In the genomic region with DNA sequence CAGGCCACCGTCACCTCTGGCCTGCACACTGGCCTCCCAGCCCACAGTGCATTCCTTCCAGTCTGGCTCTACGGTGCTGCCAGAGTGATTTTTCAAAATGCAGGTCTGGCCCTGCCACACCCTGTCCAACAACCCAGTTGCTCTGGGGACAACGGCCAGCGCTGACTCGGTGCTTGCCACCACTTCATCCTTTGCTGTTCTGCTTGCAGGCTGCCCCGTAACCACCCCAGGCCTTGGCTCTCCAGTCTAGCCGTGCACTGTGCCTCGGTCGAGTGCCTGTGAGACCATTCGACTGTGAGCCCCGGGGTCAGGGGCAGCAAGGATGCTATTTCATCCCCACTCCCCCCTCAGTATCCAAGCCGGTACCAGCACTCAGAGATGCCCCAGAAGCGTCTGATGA, we compare ENCODE assay signal across 15 cellular contexts.
A peak's percentile ranks its signal among the peaks of the same experiment; 100 is the strongest.
DNase-seq lines count a peak whose midpoint lies in the region; ATAC-seq, FAIRE-seq and TF ChIP-seq lines count a peak whose summit lies in the region.
"Had no signal": no experiment of that assay in that cellular context is flagged by ENCODE, and none has a peak within 500 bp of the region (broad histone marks: within the 10 kb centered on the region; RNA-seq: fewer than 3 reads in every experiment).

No MANE protein-coding gene starts in this region.

- CTCF ChIA-PET in HepG2 (lab: Yijun Ruan, JAX; ENCODE audit: low intra/inter-chr PET ratio, low total read pairs), result no interaction called here

- H3K9me3 ChIP-seq in astrocyte (ENCODE audit: insufficient read depth, low read depth, low read length), result no peaks in the 10 kb centered on the region
- no peaks in the 10 kb centered on the region for H3K9me3 ChIP-seq in HepG2 (ENCODE audit: low read length)
- H3K9me3 ChIP-seq: A549, BE2C, HAP-1 had no signal

- no peak overlapping the region for H2AFZ ChIP-seq in astrocyte (ENCODE audit: low read depth, low read length)
- H2AFZ ChIP-seq in HepG2 (ENCODE audit: low read length), result no peak overlapping the region
- H2AFZ ChIP-seq: GM23338 had no signal

- H3K4me2 ChIP-seq in astrocyte (ENCODE audit: low read length), result no peak overlapping the region
- no peak overlapping the region for H3K4me2 ChIP-seq in HepG2 (ENCODE audit: low read depth, low read length)
- H3K4me2 ChIP-seq: A549, GM23338 had no signal

- H3K36me3 ChIP-seq in astrocyte (ENCODE audit: insufficient read depth, low read length), result no peaks in the 10 kb centered on the region
- H3K36me3 ChIP-seq in HepG2 (replicated peaks in 1 of 2; ENCODE audit: control insufficient read depth in 1 of 2, insufficient read depth in 2 of 2, low read length in 2 of 2), result no peaks in the 10 kb centered on the region
- H3K36me3 ChIP-seq: BE2C, HAP-1 had no signal

- H3K27ac ChIP-seq in astrocyte (ENCODE audit: low read depth, low read length), result no peak overlapping the region
- no peak overlapping the region for H3K27ac ChIP-seq in HepG2 (ENCODE audit: extremely low read length, insufficient read depth, low read length)
- H3K27ac ChIP-seq: A549, C4-2B had no signal

- peak overlapping the region; percentile 72 for H3K27ac Mint-ChIP-seq in astrocyte (ENCODE audit: unreplicated experiment)
- peak overlapping the region; percentile 78 for H3K27ac Mint-ChIP-seq in chondrocyte (ENCODE audit: unreplicated experiment)
- H3K27ac Mint-ChIP-seq: GM23338 had no signal

- no peak overlapping the region for H3K9ac ChIP-seq in astrocyte (ENCODE audit: low read length)
- no peak overlapping the region for H3K9ac ChIP-seq in HepG2 (ENCODE audit: insufficient read depth, low read depth, low read length)

- POLR2A ChIA-PET in HepG2 (lab: Yijun Ruan, JAX), result no interaction called here

- BruUV-seq in HepG2 (replicated peaks; lab: Mats Ljungman, UMichigan), result no TSS peak

- TF ChIP-seq POLR2A in HepG2 (IDR thresholded peaks at IDR 0.05; ENCODE audit: insufficient read depth in 1 of 2, low read depth in 2 of 2, low read length in 2 of 2), result no peak
- TF ChIP-seq POLR2A in H54 (IDR thresholded peaks at IDR 0.05; ENCODE audit: low read depth, low read length), result no peak

- H3K36me3 Mint-ChIP-seq in astrocyte (ENCODE audit: low read depth, unreplicated experiment) (peaks cover 10% of the 10 kb centered on the region), chondrocyte (ENCODE audit: low read depth) (peaks cover 8% of the 10 kb centered on the region)

- in situ Hi-C loops in HepG2 (cut with HindIII; ENCODE audit: extremely low pct_ligation_motif_present, low pct_unique_long_range_greater_than_20kb), result no loop called here

- no peaks in the 10 kb centered on the region for H3K27me3 ChIP-seq in astrocyte (ENCODE audit: insufficient read depth, low read length)
- peaks cover 10 to 46% of the 10 kb centered on the region in 2 experiments; a peak in 4 of 5 replicates for H3K27me3 ChIP-seq in HepG2 (ENCODE audit: control insufficient read depth in 1 of 2, insufficient read depth in 2 of 2, low read length in 2 of 2)
- H3K27me3 ChIP-seq: BE2C had no signal

- TF ChIP-seq RAD21 in HepG2 (CRISPR knock-in tag; IDR thresholded peaks at IDR 0.05), result no peak

- H3K4me3 ChIP-seq in astrocyte (ENCODE audit: insufficient read depth, low read depth, low read length) (no peak overlapping the region), HepG2 (replicated peaks in 1 of 3; ENCODE audit: insufficient read depth in 1 of 3, low read depth in 2 of 3, low read length in 3 of 3) (no peak overlapping the region)
- H3K4me3 ChIP-seq: A549, GM12878, GM23338, HAP-1 had no signal

- H4K20me1 ChIP-seq in astrocyte (ENCODE audit: insufficient read depth, low read length), result no peaks in the 10 kb centered on the region
- no peaks in the 10 kb centered on the region for H4K20me1 ChIP-seq in HepG2 (ENCODE audit: insufficient read depth, low read length)

- ATAC-seq in HepG2, result peak; percentile 49
- ATAC-seq: A549, GM12878, GM23338 had no signal

- peaks cover 18% of the 10 kb centered on the region for H3K27me3 Mint-ChIP-seq in astrocyte (ENCODE audit: low read depth, unreplicated experiment)
- H3K27me3 Mint-ChIP-seq in chondrocyte (ENCODE audit: low read depth), result no peaks in the 10 kb centered on the region
- H3K27me3 Mint-ChIP-seq: CD4-positive, alpha-beta memory T cell had no signal

- FAIRE-seq in astrocyte (lab: Jason Lieb, UNC), result no peak
- no peak for FAIRE-seq in HepG2 (lab: Jason Lieb, UNC)
- FAIRE-seq in urothelium cell line (lab: Jason Lieb, UNC), result no peak
- FAIRE-seq in H54 (lab: Jason Lieb, UNC), result no peak
- FAIRE-seq: A549, GM12878, GM18507 had no signal

- no peak for DNase-seq in astrocyte (ENCODE audit: low read depth)
- peak; percentile 74 for DNase-seq in chondrocyte (ENCODE audit: low spot score)
- no peak for DNase-seq in HepG2 (ENCODE audit: low spot score)
- DNase-seq in urothelium cell line (ENCODE audit: low spot score), result no peak
- no peak for DNase-seq in H54 (ENCODE audit: insufficient read length, low spot score)
- no peak for DNase-seq in SHP77 (lab: John Stamatoyannopoulos, UW)
- DNase-seq: BE2C; CD4-positive, alpha-beta memory T cell; DMS79 had no signal

- H3K4me1 Mint-ChIP-seq in astrocyte (ENCODE audit: low read depth, unreplicated experiment) (peaks cover 25% of the 10 kb centered on the region), chondrocyte (ENCODE audit: low read depth) (peaks cover 35% of the 10 kb centered on the region)
- H3K4me1 Mint-ChIP-seq: CD4-positive, alpha-beta memory T cell had no signal

- intact Hi-C loops in HepG2 (cut with micrococcal nuclease; ENCODE audit: unreplicated experiment), result no loop called here

- H3K4me1 ChIP-seq in astrocyte (ENCODE audit: insufficient read depth, low read length), result peaks cover 21% of the 10 kb centered on the region
- no peaks in the 10 kb centered on the region for H3K4me1 ChIP-seq in HepG2 (ENCODE audit: insufficient read depth, low read length)
- H3K4me1 ChIP-seq: HAP-1 had no signal

- TF ChIP-seq EP300 in HepG2 (IDR thresholded peaks at IDR 0.05; ENCODE audit: low read depth in 2 of 2, low read length in 2 of 2), result no peak
- no peak for TF ChIP-seq EP300 in HepG2 (CRISPR knock-in tag; IDR thresholded peaks at IDR 0.05; ENCODE audit: borderline replicate concordance)

- no peak overlapping the region for H3K4me3 Mint-ChIP-seq in astrocyte (ENCODE audit: unreplicated experiment)
- no peak overlapping the region for H3K4me3 Mint-ChIP-seq in chondrocyte (ENCODE audit: unreplicated experiment)
- H3K4me3 Mint-ChIP-seq: CD4-positive, alpha-beta memory T cell; GM23338 had no signal

- H3K9me3 Mint-ChIP-seq in astrocyte (ENCODE audit: unreplicated experiment) (peaks cover 9% of the 10 kb centered on the region), chondrocyte (ENCODE audit: low read depth) (no peaks in the 10 kb centered on the region)

- TF ChIP-seq CTCF in astrocyte (IDR thresholded peaks at IDR 0.05; ENCODE audit: insufficient read depth, low read depth, low read length), result no peak
- no peak for TF ChIP-seq CTCF in chondrocyte (IDR thresholded peaks at IDR 0.05)
- no peak for TF ChIP-seq CTCF in HepG2 (CRISPR knock-in tag; IDR thresholded peaks at IDR 0.05)

- H3K79me2 ChIP-seq in astrocyte (ENCODE audit: insufficient read depth, low read length) (no peaks in the 10 kb centered on the region), HepG2 (ENCODE audit: insufficient read depth, low read length) (no peaks in the 10 kb centered on the region)

- 38% methylated on average over 13 of the region's 13 CpGs for WGBS in HepG2 (ENCODE audit: low lambda C conversion rate)

TF ChIP-seq in HepG2, 621 proteins besides CTCF, POLR2A, EP300 and RAD21 (continues in another document):
- TF ChIP-seq, protein P1, sequence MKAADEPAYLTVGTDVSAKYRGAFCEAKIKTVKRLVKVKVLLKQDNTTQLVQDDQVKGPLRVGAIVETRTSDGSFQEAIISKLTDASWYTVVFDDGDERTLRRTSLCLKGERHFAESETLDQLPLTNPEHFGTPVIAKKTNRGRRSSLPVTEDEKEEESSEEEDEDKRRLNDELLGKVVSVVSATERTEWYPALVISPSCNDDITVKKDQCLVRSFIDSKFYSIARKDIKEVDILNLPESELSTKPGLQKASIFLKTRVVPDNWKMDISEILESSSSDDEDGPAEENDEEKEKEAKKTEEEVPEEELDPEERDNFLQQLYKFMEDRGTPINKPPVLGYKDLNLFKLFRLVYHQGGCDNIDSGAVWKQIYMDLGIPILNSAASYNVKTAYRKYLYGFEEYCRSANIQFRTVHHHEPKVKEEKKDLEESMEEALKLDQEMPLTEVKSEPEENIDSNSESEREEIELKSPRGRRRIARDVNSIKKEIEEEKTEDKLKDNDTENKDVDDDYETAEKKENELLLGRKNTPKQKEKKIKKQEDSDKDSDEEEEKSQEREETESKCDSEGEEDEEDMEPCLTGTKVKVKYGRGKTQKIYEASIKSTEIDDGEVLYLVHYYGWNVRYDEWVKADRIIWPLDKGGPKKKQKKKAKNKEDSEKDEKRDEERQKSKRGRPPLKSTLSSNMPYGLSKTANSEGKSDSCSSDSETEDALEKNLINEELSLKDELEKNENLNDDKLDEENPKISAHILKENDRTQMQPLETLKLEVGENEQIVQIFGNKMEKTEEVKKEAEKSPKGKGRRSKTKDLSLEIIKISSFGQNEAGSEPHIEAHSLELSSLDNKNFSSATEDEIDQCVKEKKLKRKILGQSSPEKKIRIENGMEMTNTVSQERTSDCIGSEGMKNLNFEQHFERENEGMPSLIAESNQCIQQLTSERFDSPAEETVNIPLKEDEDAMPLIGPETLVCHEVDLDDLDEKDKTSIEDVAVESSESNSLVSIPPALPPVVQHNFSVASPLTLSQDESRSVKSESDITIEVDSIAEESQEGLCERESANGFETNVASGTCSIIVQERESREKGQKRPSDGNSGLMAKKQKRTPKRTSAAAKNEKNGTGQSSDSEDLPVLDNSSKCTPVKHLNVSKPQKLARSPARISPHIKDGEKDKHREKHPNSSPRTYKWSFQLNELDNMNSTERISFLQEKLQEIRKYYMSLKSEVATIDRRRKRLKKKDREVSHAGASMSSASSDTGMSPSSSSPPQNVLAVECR (CRISPR knock-in tag; IDR thresholded peaks at IDR 0.05; ENCODE audit: borderline replicate concordance), result 0 out of 2 replicates have a peak, but pooled peaks have one; percentile 18
- TF ChIP-seq, protein P2, sequence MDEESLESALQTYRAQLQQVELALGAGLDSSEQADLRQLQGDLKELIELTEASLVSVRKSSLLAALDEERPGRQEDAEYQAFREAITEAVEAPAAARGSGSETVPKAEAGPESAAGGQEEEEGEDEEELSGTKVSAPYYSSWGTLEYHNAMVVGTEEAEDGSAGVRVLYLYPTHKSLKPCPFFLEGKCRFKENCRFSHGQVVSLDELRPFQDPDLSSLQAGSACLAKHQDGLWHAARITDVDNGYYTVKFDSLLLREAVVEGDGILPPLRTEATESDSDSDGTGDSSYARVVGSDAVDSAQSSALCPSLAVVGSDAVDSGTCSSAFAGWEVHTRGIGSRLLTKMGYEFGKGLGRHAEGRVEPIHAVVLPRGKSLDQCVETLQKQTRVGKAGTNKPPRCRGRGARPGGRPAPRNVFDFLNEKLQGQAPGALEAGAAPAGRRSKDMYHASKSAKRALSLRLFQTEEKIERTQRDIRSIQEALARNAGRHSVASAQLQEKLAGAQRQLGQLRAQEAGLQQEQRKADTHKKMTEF (CRISPR knock-in tag; IDR thresholded peaks at IDR 0.05), result no peak
- TF ChIP-seq ZKSCAN8 (CRISPR knock-in tag; IDR thresholded peaks at IDR 0.05; ENCODE audit: borderline replicate concordance) (no peak), ZNF282 (IDR thresholded peaks at IDR 0.05; ENCODE audit: partially characterized antibody) (no peak)
